23 cellular contexts compared by ENCODE assay signal in the genomic region with DNA sequence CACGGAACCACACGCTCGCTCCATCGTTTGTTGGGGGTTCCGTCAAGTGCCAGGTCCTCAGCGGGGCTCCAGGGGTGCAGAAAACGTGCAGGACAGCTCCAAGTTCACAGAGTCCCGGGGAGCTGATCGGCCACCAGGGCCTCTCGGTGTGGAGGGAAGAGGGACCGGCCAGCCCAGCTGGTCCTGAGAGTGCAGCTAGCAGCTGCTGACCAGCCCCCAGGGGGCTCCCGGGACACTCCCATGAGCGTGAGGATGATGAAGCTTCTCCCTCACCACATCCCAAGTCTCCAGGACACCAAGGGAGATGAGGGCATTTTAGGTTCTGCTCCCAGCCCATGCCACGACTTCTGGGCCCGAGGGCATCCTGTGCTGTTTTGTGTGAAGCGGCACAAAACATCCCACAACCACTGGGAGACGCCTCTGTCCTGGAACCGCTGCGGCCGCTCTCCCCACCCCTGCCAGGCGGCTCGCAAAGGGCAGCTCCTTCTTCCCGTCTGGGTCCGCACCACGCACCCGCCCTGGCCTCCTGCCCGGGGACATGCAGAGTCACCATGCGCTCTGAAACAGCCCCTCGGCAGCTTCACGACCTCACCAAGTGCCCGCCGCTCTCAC.
A peak's percentile ranks its signal among the peaks of the same experiment; 100 is the strongest.
DNase-seq lines count a peak whose midpoint lies in the region; ATAC-seq and TF ChIP-seq lines count a peak whose summit lies in the region.
"Had no signal": no experiment of that assay in that cellular context is flagged by ENCODE, and none has a peak within 500 bp of the region (broad histone marks: within the 10 kb centered on the region; RNA-seq: fewer than 3 reads in every experiment).

No MANE protein-coding gene starts in this region.

- no peak overlapping the region for H3K4ac ChIP-seq in neuronal stem cell (ENCODE audit: low read length)

- in situ Hi-C loops in GM13976 (cut with MboI; ENCODE audit: low sequenced_read_pairs, unreplicated experiment) = no loop called here

- H3K36me3 ChIP-seq in neuronal stem cell (replicated peaks in 1 of 2; ENCODE audit: control insufficient read depth in 2 of 2, insufficient read depth in 2 of 2, low read length in 2 of 2) = no peaks in the 10 kb centered on the region
- no peaks in the 10 kb centered on the region for H3K36me3 ChIP-seq in lower lobe of right lung
- H3K36me3 ChIP-seq in Peyer's patch = no peaks in the 10 kb centered on the region

- H3K4me1 ChIP-seq in neuronal stem cell (ENCODE audit: control insufficient read depth in 2 of 2, insufficient read depth in 1 of 2, low read depth in 1 of 2, low read length in 2 of 2) (peaks cover 3 to 5% of the 10 kb centered on the region in 2 donors), lower lobe of right lung (no peaks in the 10 kb centered on the region), Peyer's patch (no peaks in the 10 kb centered on the region)

- no peak overlapping the region for H4K8ac ChIP-seq in neuronal stem cell (ENCODE audit: low read depth, low read length)

- H3K4me1 Mint-ChIP-seq in WTC11 = peaks cover 38% of the 10 kb centered on the region
- H3K4me1 Mint-ChIP-seq: CD4-positive, CD25-positive, alpha-beta regulatory T cell had no signal

- TF ChIP-seq CTCF in WTC11 (IDR thresholded peaks at IDR 0.05) (no peak), epithelial cell of esophagus (IDR thresholded peaks at IDR 0.05; ENCODE audit: insufficient read depth, low read depth, low read length, missing control alignments) (no peak), lower lobe of right lung (IDR thresholded peaks at IDR 0.05) (no peak), GM13976 (IDR thresholded peaks at IDR 0.05; ENCODE audit: borderline replicate concordance, control extremely low read depth, extremely low read depth, insufficient read depth, missing control alignments) (no peak), Peyer's patch (IDR thresholded peaks at IDR 0.05) (no peak)

- no peaks in the 10 kb centered on the region for H3K9me3 ChIP-seq in neuronal stem cell (replicated peaks in 1 of 2; ENCODE audit: control insufficient read depth in 2 of 2, insufficient read depth in 1 of 2, low read depth in 1 of 2, low read length in 2 of 2)
- H3K9me3 ChIP-seq in lower lobe of right lung = no peaks in the 10 kb centered on the region
- no peaks in the 10 kb centered on the region for H3K9me3 ChIP-seq in Peyer's patch

- intact Hi-C loops in lower lobe of right lung (cut with DNase I) = no loop called here

- H2BK120ac ChIP-seq in neuronal stem cell (ENCODE audit: low read depth, low read length) = no peak overlapping the region

- no peak overlapping the region for H4K91ac ChIP-seq in neuronal stem cell (ENCODE audit: low read depth, low read length, poor library complexity)

- H3K4me2 ChIP-seq in neuronal stem cell (ENCODE audit: insufficient read depth, low read length, poor library complexity, severe bottlenecking) = no peak overlapping the region
- H3K4me2 ChIP-seq: KMS-11 had no signal

- peaks cover 2% of the 10 kb centered on the region; the same call in 1 of the 2 replicates for H3K36me3 Mint-ChIP-seq in WTC11
- H3K36me3 Mint-ChIP-seq: CD4-positive, CD25-positive, alpha-beta regulatory T cell had no signal

- 0 out of 2 replicates have a peak, but pooled peaks cover 4% of the 10 kb centered on the region for H3K9me3 Mint-ChIP-seq in WTC11

- H3K23ac ChIP-seq in neuronal stem cell (ENCODE audit: low read depth, low read length, poor library complexity) = no peak overlapping the region

- no peak for DNase-seq in WTC11 (ENCODE audit: low spot score)
- DNase-seq in epithelial cell of esophagus (ENCODE audit: low read depth) = no peak
- DNase-seq in neuronal stem cell (ENCODE audit: low spot score) = no peak
- no peak for DNase-seq in lower lobe of right lung
- no peak for DNase-seq in T-helper 2 cell
- DNase-seq in GM13976 (ENCODE audit: low spot score) = no peak
- no peak for DNase-seq in Peyer's patch
- DNase-seq: CD4-positive, CD25-positive, alpha-beta regulatory T cell; DMS79; IMR-90; MV-4-11; NCI-H1105 treated with DMSO at 0.1 percent for 48 hours; NCI-H2029 treated with DMSO at 0.1 percent for 48 hours; NCI-H2171; NCI-H345; NCI-H524 treated with DMSO at 0.1 percent for 48 hours; NCI-H82; OCI-M1; SHP77 treated with DMSO at 0.1 percent for 48 hours had no signal

- H2BK15ac ChIP-seq in neuronal stem cell (ENCODE audit: low read length) = peak overlapping the region; percentile 64

- H3K9ac ChIP-seq in neuronal stem cell (ENCODE audit: low read depth, low read length, poor library complexity) = no peak overlapping the region
- H3K9ac ChIP-seq: GM23248, KMS-11 had no signal

- no peak overlapping the region for H3K4me3 Mint-ChIP-seq in WTC11
- H3K4me3 Mint-ChIP-seq: CD4-positive, CD25-positive, alpha-beta regulatory T cell had no signal

- ATAC-seq in WTC11 (no peak), lower lobe of right lung (no peak)
- ATAC-seq: HCT116 had no signal

- no CpG with 5 or more reads among the region's 32 CpGs for WGBS in neuronal stem cell (ENCODE audit: extremely low coverage in 2 of 2, insufficient read length in 2 of 2, insufficient replicate concordance in 1 of 2), 2 donors

- H3K18ac ChIP-seq in neuronal stem cell (ENCODE audit: low read length) = peak overlapping the region; percentile 71

- H3K4me3 ChIP-seq in epithelial cell of esophagus (ENCODE audit: low read length) (peak overlapping the region; percentile 46), neuronal stem cell (ENCODE audit: low read length in 2 of 2) (no peak overlapping the region), lower lobe of right lung (no peak overlapping the region), Peyer's patch (no peak overlapping the region)
- H3K4me3 ChIP-seq: GM23248, SK-N-MC had no signal

- H3K27ac Mint-ChIP-seq in WTC11 = peak overlapping the region; percentile 50
- H3K27ac Mint-ChIP-seq: CD4-positive, CD25-positive, alpha-beta regulatory T cell had no signal

- POLR2A ChIA-PET in WTC11 (lab: Charles Lee) = no interaction called here

- H3K27me3 ChIP-seq in neuronal stem cell (ENCODE audit: control insufficient read depth in 3 of 3, insufficient read depth in 3 of 3, low read depth in 1 of 3, low read length in 3 of 3) (peaks cover 0 to 5% (median 0%) of the 10 kb centered on the region in 3 experiments), lower lobe of right lung (ENCODE audit: low read depth) (peaks cover 19% of the 10 kb centered on the region), Peyer's patch (no peaks in the 10 kb centered on the region)

- H2BK12ac ChIP-seq in neuronal stem cell (ENCODE audit: low read length) = no peak overlapping the region

- H3K27me3 Mint-ChIP-seq in WTC11 (ENCODE audit: low read depth) = peaks cover 4% of the 10 kb centered on the region; the same call in 1 of the 2 replicates

- peaks cover 3% of the 10 kb centered on the region for H3K79me1 ChIP-seq in neuronal stem cell (ENCODE audit: low read depth, low read length)

- H2BK5ac ChIP-seq in neuronal stem cell (ENCODE audit: low read length) = no peak overlapping the region

- no peak overlapping the region for H2AFZ ChIP-seq in neuronal stem cell (ENCODE audit: low read length)
- H2AFZ ChIP-seq: GM23248 had no signal

- no peak for TF ChIP-seq POLR2A in Peyer's patch (IDR thresholded peaks at IDR 0.05)

- peak overlapping the region; percentile 7 for H2AK5ac ChIP-seq in neuronal stem cell (ENCODE audit: low read depth, low read length)

- CTCF ChIA-PET in WTC11 (lab: Charles Lee) = no interaction called here

- H3K14ac ChIP-seq in neuronal stem cell (ENCODE audit: low read length) = no peak overlapping the region

- no peak overlapping the region for H3K27ac ChIP-seq in neuronal stem cell (replicated peaks; ENCODE audit: low read length)
- no peak overlapping the region for H3K27ac ChIP-seq in lower lobe of right lung
- no peak overlapping the region for H3K27ac ChIP-seq in Peyer's patch
- H3K27ac ChIP-seq: GM23248, KMS-11, SK-N-MC had no signal

TF ChIP-seq in WTC11, 78 proteins besides CTCF, POLR2A, EP300 and RAD21 (continues in another document):
- TF ChIP-seq, protein P1, sequence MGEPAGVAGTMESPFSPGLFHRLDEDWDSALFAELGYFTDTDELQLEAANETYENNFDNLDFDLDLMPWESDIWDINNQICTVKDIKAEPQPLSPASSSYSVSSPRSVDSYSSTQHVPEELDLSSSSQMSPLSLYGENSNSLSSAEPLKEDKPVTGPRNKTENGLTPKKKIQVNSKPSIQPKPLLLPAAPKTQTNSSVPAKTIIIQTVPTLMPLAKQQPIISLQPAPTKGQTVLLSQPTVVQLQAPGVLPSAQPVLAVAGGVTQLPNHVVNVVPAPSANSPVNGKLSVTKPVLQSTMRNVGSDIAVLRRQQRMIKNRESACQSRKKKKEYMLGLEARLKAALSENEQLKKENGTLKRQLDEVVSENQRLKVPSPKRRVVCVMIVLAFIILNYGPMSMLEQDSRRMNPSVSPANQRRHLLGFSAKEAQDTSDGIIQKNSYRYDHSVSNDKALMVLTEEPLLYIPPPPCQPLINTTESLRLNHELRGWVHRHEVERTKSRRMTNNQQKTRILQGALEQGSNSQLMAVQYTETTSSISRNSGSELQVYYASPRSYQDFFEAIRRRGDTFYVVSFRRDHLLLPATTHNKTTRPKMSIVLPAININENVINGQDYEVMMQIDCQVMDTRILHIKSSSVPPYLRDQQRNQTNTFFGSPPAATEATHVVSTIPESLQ (CRISPR knock-in tag; IDR thresholded peaks at IDR 0.05) = no peak
- TF ChIP-seq NFYB (CRISPR knock-in tag; conservative IDR thresholded peaks at IDR 0.05; ENCODE audit: low read depth) (no peak), FOXK1 (CRISPR knock-in tag; IDR thresholded peaks at IDR 0.05) (no peak)
- TF ChIP-seq, protein P2, sequence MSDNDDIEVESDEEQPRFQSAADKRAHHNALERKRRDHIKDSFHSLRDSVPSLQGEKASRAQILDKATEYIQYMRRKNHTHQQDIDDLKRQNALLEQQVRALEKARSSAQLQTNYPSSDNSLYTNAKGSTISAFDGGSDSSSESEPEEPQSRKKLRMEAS (CRISPR knock-in tag; IDR thresholded peaks at IDR 0.05) = no peak
- TF ChIP-seq, protein P3, sequence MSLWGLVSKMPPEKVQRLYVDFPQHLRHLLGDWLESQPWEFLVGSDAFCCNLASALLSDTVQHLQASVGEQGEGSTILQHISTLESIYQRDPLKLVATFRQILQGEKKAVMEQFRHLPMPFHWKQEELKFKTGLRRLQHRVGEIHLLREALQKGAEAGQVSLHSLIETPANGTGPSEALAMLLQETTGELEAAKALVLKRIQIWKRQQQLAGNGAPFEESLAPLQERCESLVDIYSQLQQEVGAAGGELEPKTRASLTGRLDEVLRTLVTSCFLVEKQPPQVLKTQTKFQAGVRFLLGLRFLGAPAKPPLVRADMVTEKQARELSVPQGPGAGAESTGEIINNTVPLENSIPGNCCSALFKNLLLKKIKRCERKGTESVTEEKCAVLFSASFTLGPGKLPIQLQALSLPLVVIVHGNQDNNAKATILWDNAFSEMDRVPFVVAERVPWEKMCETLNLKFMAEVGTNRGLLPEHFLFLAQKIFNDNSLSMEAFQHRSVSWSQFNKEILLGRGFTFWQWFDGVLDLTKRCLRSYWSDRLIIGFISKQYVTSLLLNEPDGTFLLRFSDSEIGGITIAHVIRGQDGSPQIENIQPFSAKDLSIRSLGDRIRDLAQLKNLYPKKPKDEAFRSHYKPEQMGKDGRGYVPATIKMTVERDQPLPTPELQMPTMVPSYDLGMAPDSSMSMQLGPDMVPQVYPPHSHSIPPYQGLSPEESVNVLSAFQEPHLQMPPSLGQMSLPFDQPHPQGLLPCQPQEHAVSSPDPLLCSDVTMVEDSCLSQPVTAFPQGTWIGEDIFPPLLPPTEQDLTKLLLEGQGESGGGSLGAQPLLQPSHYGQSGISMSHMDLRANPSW (CRISPR knock-in tag; conservative IDR thresholded peaks at IDR 0.05; ENCODE audit: low read depth) = no peak
